In genomic region chr18:67590571-67591141, GRCh38 we compare ENCODE assay signal across 12 cellular contexts.
DNase-seq lines count a peak whose midpoint lies in the region; TF ChIP-seq lines count a peak whose summit lies in the region.
"Had no signal": no experiment of that assay in that cellular context is flagged by ENCODE, and none has a peak within 500 bp of the region (broad histone marks: within the 10 kb centered on the region; RNA-seq: fewer than 3 reads in every experiment).

No MANE protein-coding gene starts in this region.

- intact Hi-C loops in mammary epithelial cell (cut with micrococcal nuclease) = no loop called here

- WGBS in mammary epithelial cell (ENCODE audit: low coverage, missing lambda C conversion rate) = 14% methylated on average over 3 of the region's 3 CpGs

- dilution Hi-C loops in mammary epithelial cell (cut with HindIII; ENCODE audit: low sequenced_read_pairs) = no loop called here

- H3K9me3 Mint-ChIP-seq in mesothelial cell of epicardium = peaks cover 13% of the 10 kb centered on the region

- CTCF ChIA-PET in mammary epithelial cell (lab: Charles Lee; ENCODE audit: low non-redundant PET) = no interaction called here

- H3K9me3 ChIP-seq in Loucy (ENCODE audit: insufficient read depth, low read depth, low read length) (no peaks in the 10 kb centered on the region), mammary epithelial cell (replicated peaks; ENCODE audit: insufficient read depth, low read length) (no peaks in the 10 kb centered on the region)
- H3K9me3 ChIP-seq: neutrophil, thyroid gland had no signal

- no peaks in the 10 kb centered on the region for H3K9me2 ChIP-seq in Loucy (replicated peaks; ENCODE audit: low read depth, low read length)

- H2AFZ ChIP-seq in Loucy (ENCODE audit: low read length) (no peak overlapping the region), mammary epithelial cell (ENCODE audit: low read depth, low read length) (peak overlapping the region; percentile 25)

- BruUV-seq in mammary epithelial cell (replicated peaks; lab: Mats Ljungman, UMichigan) = no TSS peak

- H3K36me3 ChIP-seq in Loucy (ENCODE audit: insufficient read depth, low read length) = no peaks in the 10 kb centered on the region
- no peaks in the 10 kb centered on the region for H3K36me3 ChIP-seq in mammary epithelial cell (ENCODE audit: insufficient read depth, low read length)
- H3K36me3 ChIP-seq: neutrophil, thyroid gland had no signal

- no peaks in the 10 kb centered on the region for H3F3A ChIP-seq in Loucy (ENCODE audit: low read depth)

- peak; percentile 26 for DNase-seq in DMS53 treated with DMSO at 0.1 percent for 48 hours (lab: John Stamatoyannopoulos, UW; ENCODE audit: unreplicated experiment)
- DNase-seq in mammary epithelial cell = peak; percentile 10
- peak; percentile 37 for DNase-seq in kidney tubule cell (ENCODE audit: low spot score)
- DNase-seq in activated CD4-positive, alpha-beta T cell treated with anti-CD3 and anti-CD28 coated beads for 1 hour = no peak
- DNase-seq in mesothelial cell of epicardium (ENCODE audit: low spot score in 2 of 2, unreplicated experiment in 2 of 2) = no peak
- DNase-seq in NCI-H446 (lab: John Stamatoyannopoulos, UW) = no peak
- DNase-seq in T-helper 2 cell = no peak
- DNase-seq: CD8-positive, alpha-beta memory T cell; NCI-H226; thyroid gland had no signal

- H3K4me2 ChIP-seq in Loucy (ENCODE audit: low read depth, low read length, poor library complexity, severe bottlenecking) (no peak overlapping the region), mammary epithelial cell (ENCODE audit: insufficient read depth, low read depth, low read length) (no peak overlapping the region)

- H3K27me3 ChIP-seq in Loucy (ENCODE audit: insufficient read depth, low read length, poor library complexity, severe bottlenecking) (no peaks in the 10 kb centered on the region), mammary epithelial cell (ENCODE audit: insufficient read depth, low read length) (no peaks in the 10 kb centered on the region)
- H3K27me3 ChIP-seq: neutrophil, thyroid gland had no signal

- in situ Hi-C loops in mammary epithelial cell (cut with MboI; ENCODE audit: low sequenced_read_pairs in 2 of 2) = no loop called here

- no peaks in the 10 kb centered on the region for H3K27me3 Mint-ChIP-seq in mesothelial cell of epicardium (ENCODE audit: low read depth)

- H3K9ac ChIP-seq in Loucy (ENCODE audit: low read depth, low read length, poor library complexity, severe bottlenecking) (no peak overlapping the region), mammary epithelial cell (ENCODE audit: insufficient read depth, low read length) (no peak overlapping the region)

- no peak overlapping the region for H3K27ac ChIP-seq in mammary epithelial cell (ENCODE audit: insufficient read depth, low read depth, low read length)
- H3K27ac ChIP-seq: neutrophil, thyroid gland had no signal

- H3K4me3 Mint-ChIP-seq in mesothelial cell of epicardium = no peak overlapping the region
- H3K4me3 Mint-ChIP-seq: CD8-positive, alpha-beta memory T cell had no signal

- H3K79me2 ChIP-seq in Loucy (ENCODE audit: insufficient read depth, low read length) (no peaks in the 10 kb centered on the region), mammary epithelial cell (ENCODE audit: insufficient read depth, low read length) (no peaks in the 10 kb centered on the region)

- TF ChIP-seq CTCF in Loucy (conservative IDR thresholded peaks at IDR 0.05; ENCODE audit: low read length) = peak; percentile 38
- TF ChIP-seq CTCF in mammary epithelial cell (conservative IDR thresholded peaks at IDR 0.05 in 1 of 2, IDR thresholded peaks at IDR 0.05 in 1 of 2; ENCODE audit: extremely low read depth in 1 of 2, insufficient read depth in 1 of 2, low read depth in 1 of 2, low read length in 2 of 2) = peak in 1 of 2 donors; percentile 27
- no peak for TF ChIP-seq CTCF in mesothelial cell of epicardium (IDR thresholded peaks at IDR 0.05; ENCODE audit: unreplicated experiment)

- H3K4me1 Mint-ChIP-seq in mesothelial cell of epicardium = no peaks in the 10 kb centered on the region
- H3K4me1 Mint-ChIP-seq: CD8-positive, alpha-beta memory T cell had no signal

- H4K20me1 ChIP-seq in Loucy (ENCODE audit: insufficient read depth, low read length, poor library complexity, severe bottlenecking) = no peaks in the 10 kb centered on the region
- no peaks in the 10 kb centered on the region for H4K20me1 ChIP-seq in mammary epithelial cell (ENCODE audit: insufficient read depth, low read length)

- peaks cover 4% of the 10 kb centered on the region for H3K36me3 Mint-ChIP-seq in mesothelial cell of epicardium
- H3K36me3 Mint-ChIP-seq: CD8-positive, alpha-beta memory T cell had no signal

- H3K4me3 ChIP-seq in Loucy (ENCODE audit: low read length, poor library complexity, severe bottlenecking) (no peak overlapping the region), mammary epithelial cell (replicated peaks in 1 of 3; ENCODE audit: insufficient read depth in 1 of 3, low read depth in 2 of 3, low read length in 3 of 3) (no peak overlapping the region)
- H3K4me3 ChIP-seq: thyroid gland had no signal

- H3K4me1 ChIP-seq in Loucy (ENCODE audit: insufficient read depth, low read length, poor library complexity, severe bottlenecking) (no peaks in the 10 kb centered on the region), mammary epithelial cell (ENCODE audit: insufficient read depth, low read length) (no peaks in the 10 kb centered on the region)
- H3K4me1 ChIP-seq: thyroid gland had no signal

- H3K27ac Mint-ChIP-seq in mesothelial cell of epicardium = no peak overlapping the region
- H3K27ac Mint-ChIP-seq: CD8-positive, alpha-beta memory T cell had no signal

Comparison
In these comparisons a context has a peak if more than half of its experiments do, and no peak if none do; other contexts are left out.
1. DNase-seq: peak in DMS53 treated with DMSO at 0.1 percent for 48 hours (single experiment), mammary epithelial cell (single experiment) and kidney tubule cell (single experiment); none in activated CD4-positive, alpha-beta T cell treated with anti-CD3 and anti-CD28 coated beads for 1 hour (single experiment), mesothelial cell of epicardium (0 of 2), NCI-H446 (0 of 2) and T-helper 2 cell (0 of 5).